Comparison of ENCODE assay signal across 1 cellular context in the genomic region with DNA sequence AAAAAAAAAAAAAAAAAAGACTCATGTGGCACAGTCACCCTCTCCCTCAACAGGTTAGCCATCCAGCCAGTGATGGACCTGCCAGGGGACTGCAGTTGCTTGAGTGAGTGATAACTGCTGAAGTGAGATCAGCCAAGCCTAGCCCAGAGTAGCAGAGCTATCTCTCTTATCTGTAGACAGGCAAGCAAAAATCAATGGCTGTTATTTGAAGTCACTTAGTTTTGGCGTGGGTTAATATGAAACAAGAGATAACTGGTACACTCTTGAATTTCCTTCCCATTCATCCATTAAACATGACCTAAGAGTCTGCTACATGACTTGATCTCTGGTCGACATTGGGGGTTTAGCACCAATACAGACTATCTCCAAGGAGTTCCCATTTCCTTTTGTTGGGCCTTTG.
TF ChIP-seq lines count a peak whose summit lies in the region.

No MANE protein-coding gene starts in this region.

TF ChIP-seq in K562, 482 proteins besides CTCF, POLR2A, EP300 and RAD21 (continued from another document and continues in another):
- TF ChIP-seq, protein P1, sequence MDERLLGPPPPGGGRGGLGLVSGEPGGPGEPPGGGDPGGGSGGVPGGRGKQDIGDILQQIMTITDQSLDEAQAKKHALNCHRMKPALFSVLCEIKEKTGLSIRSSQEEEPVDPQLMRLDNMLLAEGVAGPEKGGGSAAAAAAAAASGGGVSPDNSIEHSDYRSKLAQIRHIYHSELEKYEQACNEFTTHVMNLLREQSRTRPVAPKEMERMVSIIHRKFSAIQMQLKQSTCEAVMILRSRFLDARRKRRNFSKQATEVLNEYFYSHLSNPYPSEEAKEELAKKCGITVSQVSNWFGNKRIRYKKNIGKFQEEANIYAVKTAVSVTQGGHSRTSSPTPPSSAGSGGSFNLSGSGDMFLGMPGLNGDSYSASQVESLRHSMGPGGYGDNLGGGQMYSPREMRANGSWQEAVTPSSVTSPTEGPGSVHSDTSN (CRISPR knock-in tag; IDR thresholded peaks at IDR 0.05; ENCODE audit: low read depth) = no peak
- TF ChIP-seq, protein P1 (tag; conservative IDR thresholded peaks at IDR 0.05; ENCODE audit: low read depth) = peak; percentile 42; the same call in 1 of the 2 replicates
- TF ChIP-seq ZFX (CRISPR knock-in tag; IDR thresholded peaks at IDR 0.05) (no peak), ZNF561 (CRISPR knock-in tag; conservative IDR thresholded peaks at IDR 0.05) (no peak), ZNF780A (CRISPR knock-in tag; IDR thresholded peaks at IDR 0.05) (no peak), SNRNP70 (optimal IDR thresholded peaks at IDR 0.05; ENCODE audit: low read depth, low read length) (no peak), NFE2L1 (tag; IDR thresholded peaks at IDR 0.05; ENCODE audit: borderline replicate concordance, low read depth) (no peak), NR1H2 (CRISPR knock-in tag; IDR thresholded peaks at IDR 0.05) (no peak), SOX6 (IDR thresholded peaks at IDR 0.05) (peak; percentile 30; the same call in 1 of the 2 replicates), MTA2 (IDR thresholded peaks at IDR 0.05; ENCODE audit: low read depth) (no peak), CREM (IDR thresholded peaks at IDR 0.05; ENCODE audit: low read depth) (0 out of 2 replicates have a peak, but pooled peaks have one; percentile 23), TAF9B (IDR thresholded peaks at IDR 0.05; ENCODE audit: partially characterized antibody) (peak; percentile 10), ZNF445 (CRISPR knock-in tag; IDR thresholded peaks at IDR 0.05; ENCODE audit: low read depth) (no peak), STAT5A (IDR thresholded peaks at IDR 0.05; ENCODE audit: borderline replicate concordance, low read length) (0 out of 2 replicates have a peak, but pooled peaks have one; percentile 24), FOXK2 (conservative IDR thresholded peaks at IDR 0.05 in 1 of 2, IDR thresholded peaks at IDR 0.05 in 1 of 2; ENCODE audit: low read depth in 2 of 2) (no peak), JUND (IDR thresholded peaks at IDR 0.05; ENCODE audit: borderline replicate concordance, low read depth, low read length) (peak; percentile 56), JUND (tag; IDR thresholded peaks at IDR 0.05; ENCODE audit: borderline replicate concordance, low read depth, low read length) (peak; percentile 68; the same call in 2 of the 3 replicates), NFRKB (IDR thresholded peaks at IDR 0.05; ENCODE audit: low read depth) (no peak), TBL1XR1 (IDR thresholded peaks at IDR 0.05; ENCODE audit: low read length in 2 of 2) (peak in 1 of 2 experiments; percentile 24; a peak in 1 of 4 replicates), SPI1 (IDR thresholded peaks at IDR 0.05; ENCODE audit: borderline replicate concordance, low read depth, low read length) (no peak), TBP (optimal IDR thresholded peaks at IDR 0.05; ENCODE audit: low read depth, low read length) (no peak), RCOR1 (IDR thresholded peaks at IDR 0.05; ENCODE audit: borderline replicate concordance in 1 of 2, low read depth in 2 of 2, low read length in 2 of 2) (peak in 1 of 2 experiments; percentile 72; a peak in 1 of 4 replicates), SRSF3 (IDR thresholded peaks at IDR 0.05; ENCODE audit: insufficient read depth, low read length) (no peak), DACH1 (IDR thresholded peaks at IDR 0.05; ENCODE audit: partially characterized antibody) (peak; percentile 60), SMAD4 (CRISPR knock-in tag; conservative IDR thresholded peaks at IDR 0.05) (0 out of 2 replicates have a peak, but pooled peaks have one; percentile 41), EHMT2 (IDR thresholded peaks at IDR 0.05) (peak; percentile 56; the same call in 1 of the 2 replicates), ZNF239 (CRISPR knock-in tag; IDR thresholded peaks at IDR 0.05) (no peak), CTBP1 (IDR thresholded peaks at IDR 0.05; ENCODE audit: borderline replicate concordance) (no peak), COPS2 (conservative IDR thresholded peaks at IDR 0.05) (no peak), ZNF224 (CRISPR knock-in tag; IDR thresholded peaks at IDR 0.05) (no peak), TEAD4 (IDR thresholded peaks at IDR 0.05; ENCODE audit: low read length) (peak; percentile 68), TEAD4 (CRISPR knock-in tag; IDR thresholded peaks at IDR 0.05; ENCODE audit: borderline replicate concordance) (no peak)
- TF ChIP-seq, protein P2, sequence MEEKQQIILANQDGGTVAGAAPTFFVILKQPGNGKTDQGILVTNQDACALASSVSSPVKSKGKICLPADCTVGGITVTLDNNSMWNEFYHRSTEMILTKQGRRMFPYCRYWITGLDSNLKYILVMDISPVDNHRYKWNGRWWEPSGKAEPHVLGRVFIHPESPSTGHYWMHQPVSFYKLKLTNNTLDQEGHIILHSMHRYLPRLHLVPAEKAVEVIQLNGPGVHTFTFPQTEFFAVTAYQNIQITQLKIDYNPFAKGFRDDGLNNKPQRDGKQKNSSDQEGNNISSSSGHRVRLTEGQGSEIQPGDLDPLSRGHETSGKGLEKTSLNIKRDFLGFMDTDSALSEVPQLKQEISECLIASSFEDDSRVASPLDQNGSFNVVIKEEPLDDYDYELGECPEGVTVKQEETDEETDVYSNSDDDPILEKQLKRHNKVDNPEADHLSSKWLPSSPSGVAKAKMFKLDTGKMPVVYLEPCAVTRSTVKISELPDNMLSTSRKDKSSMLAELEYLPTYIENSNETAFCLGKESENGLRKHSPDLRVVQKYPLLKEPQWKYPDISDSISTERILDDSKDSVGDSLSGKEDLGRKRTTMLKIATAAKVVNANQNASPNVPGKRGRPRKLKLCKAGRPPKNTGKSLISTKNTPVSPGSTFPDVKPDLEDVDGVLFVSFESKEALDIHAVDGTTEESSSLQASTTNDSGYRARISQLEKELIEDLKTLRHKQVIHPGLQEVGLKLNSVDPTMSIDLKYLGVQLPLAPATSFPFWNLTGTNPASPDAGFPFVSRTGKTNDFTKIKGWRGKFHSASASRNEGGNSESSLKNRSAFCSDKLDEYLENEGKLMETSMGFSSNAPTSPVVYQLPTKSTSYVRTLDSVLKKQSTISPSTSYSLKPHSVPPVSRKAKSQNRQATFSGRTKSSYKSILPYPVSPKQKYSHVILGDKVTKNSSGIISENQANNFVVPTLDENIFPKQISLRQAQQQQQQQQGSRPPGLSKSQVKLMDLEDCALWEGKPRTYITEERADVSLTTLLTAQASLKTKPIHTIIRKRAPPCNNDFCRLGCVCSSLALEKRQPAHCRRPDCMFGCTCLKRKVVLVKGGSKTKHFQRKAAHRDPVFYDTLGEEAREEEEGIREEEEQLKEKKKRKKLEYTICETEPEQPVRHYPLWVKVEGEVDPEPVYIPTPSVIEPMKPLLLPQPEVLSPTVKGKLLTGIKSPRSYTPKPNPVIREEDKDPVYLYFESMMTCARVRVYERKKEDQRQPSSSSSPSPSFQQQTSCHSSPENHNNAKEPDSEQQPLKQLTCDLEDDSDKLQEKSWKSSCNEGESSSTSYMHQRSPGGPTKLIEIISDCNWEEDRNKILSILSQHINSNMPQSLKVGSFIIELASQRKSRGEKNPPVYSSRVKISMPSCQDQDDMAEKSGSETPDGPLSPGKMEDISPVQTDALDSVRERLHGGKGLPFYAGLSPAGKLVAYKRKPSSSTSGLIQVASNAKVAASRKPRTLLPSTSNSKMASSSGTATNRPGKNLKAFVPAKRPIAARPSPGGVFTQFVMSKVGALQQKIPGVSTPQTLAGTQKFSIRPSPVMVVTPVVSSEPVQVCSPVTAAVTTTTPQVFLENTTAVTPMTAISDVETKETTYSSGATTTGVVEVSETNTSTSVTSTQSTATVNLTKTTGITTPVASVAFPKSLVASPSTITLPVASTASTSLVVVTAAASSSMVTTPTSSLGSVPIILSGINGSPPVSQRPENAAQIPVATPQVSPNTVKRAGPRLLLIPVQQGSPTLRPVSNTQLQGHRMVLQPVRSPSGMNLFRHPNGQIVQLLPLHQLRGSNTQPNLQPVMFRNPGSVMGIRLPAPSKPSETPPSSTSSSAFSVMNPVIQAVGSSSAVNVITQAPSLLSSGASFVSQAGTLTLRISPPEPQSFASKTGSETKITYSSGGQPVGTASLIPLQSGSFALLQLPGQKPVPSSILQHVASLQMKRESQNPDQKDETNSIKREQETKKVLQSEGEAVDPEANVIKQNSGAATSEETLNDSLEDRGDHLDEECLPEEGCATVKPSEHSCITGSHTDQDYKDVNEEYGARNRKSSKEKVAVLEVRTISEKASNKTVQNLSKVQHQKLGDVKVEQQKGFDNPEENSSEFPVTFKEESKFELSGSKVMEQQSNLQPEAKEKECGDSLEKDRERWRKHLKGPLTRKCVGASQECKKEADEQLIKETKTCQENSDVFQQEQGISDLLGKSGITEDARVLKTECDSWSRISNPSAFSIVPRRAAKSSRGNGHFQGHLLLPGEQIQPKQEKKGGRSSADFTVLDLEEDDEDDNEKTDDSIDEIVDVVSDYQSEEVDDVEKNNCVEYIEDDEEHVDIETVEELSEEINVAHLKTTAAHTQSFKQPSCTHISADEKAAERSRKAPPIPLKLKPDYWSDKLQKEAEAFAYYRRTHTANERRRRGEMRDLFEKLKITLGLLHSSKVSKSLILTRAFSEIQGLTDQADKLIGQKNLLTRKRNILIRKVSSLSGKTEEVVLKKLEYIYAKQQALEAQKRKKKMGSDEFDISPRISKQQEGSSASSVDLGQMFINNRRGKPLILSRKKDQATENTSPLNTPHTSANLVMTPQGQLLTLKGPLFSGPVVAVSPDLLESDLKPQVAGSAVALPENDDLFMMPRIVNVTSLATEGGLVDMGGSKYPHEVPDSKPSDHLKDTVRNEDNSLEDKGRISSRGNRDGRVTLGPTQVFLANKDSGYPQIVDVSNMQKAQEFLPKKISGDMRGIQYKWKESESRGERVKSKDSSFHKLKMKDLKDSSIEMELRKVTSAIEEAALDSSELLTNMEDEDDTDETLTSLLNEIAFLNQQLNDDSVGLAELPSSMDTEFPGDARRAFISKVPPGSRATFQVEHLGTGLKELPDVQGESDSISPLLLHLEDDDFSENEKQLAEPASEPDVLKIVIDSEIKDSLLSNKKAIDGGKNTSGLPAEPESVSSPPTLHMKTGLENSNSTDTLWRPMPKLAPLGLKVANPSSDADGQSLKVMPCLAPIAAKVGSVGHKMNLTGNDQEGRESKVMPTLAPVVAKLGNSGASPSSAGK (IDR thresholded peaks at IDR 0.05) = 0 out of 2 replicates have a peak, but pooled peaks have one; percentile 6
- TF ChIP-seq, protein P3, sequence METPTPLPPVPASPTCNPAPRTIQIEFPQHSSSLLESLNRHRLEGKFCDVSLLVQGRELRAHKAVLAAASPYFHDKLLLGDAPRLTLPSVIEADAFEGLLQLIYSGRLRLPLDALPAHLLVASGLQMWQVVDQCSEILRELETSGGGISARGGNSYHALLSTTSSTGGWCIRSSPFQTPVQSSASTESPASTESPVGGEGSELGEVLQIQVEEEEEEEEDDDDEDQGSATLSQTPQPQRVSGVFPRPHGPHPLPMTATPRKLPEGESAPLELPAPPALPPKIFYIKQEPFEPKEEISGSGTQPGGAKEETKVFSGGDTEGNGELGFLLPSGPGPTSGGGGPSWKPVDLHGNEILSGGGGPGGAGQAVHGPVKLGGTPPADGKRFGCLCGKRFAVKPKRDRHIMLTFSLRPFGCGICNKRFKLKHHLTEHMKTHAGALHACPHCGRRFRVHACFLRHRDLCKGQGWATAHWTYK (CRISPR knock-in tag; IDR thresholded peaks at IDR 0.05) = no peak
- TF ChIP-seq, protein P4, sequence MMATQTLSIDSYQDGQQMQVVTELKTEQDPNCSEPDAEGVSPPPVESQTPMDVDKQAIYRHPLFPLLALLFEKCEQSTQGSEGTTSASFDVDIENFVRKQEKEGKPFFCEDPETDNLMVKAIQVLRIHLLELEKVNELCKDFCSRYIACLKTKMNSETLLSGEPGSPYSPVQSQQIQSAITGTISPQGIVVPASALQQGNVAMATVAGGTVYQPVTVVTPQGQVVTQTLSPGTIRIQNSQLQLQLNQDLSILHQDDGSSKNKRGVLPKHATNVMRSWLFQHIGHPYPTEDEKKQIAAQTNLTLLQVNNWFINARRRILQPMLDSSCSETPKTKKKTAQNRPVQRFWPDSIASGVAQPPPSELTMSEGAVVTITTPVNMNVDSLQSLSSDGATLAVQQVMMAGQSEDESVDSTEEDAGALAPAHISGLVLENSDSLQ (IDR thresholded peaks at IDR 0.05) = peak; percentile 82
- TF ChIP-seq, protein P5, sequence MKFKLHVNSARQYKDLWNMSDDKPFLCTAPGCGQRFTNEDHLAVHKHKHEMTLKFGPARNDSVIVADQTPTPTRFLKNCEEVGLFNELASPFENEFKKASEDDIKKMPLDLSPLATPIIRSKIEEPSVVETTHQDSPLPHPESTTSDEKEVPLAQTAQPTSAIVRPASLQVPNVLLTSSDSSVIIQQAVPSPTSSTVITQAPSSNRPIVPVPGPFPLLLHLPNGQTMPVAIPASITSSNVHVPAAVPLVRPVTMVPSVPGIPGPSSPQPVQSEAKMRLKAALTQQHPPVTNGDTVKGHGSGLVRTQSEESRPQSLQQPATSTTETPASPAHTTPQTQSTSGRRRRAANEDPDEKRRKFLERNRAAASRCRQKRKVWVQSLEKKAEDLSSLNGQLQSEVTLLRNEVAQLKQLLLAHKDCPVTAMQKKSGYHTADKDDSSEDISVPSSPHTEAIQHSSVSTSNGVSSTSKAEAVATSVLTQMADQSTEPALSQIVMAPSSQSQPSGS (CRISPR knock-in tag; IDR thresholded peaks at IDR 0.05) = no peak
- TF ChIP-seq, protein P6, sequence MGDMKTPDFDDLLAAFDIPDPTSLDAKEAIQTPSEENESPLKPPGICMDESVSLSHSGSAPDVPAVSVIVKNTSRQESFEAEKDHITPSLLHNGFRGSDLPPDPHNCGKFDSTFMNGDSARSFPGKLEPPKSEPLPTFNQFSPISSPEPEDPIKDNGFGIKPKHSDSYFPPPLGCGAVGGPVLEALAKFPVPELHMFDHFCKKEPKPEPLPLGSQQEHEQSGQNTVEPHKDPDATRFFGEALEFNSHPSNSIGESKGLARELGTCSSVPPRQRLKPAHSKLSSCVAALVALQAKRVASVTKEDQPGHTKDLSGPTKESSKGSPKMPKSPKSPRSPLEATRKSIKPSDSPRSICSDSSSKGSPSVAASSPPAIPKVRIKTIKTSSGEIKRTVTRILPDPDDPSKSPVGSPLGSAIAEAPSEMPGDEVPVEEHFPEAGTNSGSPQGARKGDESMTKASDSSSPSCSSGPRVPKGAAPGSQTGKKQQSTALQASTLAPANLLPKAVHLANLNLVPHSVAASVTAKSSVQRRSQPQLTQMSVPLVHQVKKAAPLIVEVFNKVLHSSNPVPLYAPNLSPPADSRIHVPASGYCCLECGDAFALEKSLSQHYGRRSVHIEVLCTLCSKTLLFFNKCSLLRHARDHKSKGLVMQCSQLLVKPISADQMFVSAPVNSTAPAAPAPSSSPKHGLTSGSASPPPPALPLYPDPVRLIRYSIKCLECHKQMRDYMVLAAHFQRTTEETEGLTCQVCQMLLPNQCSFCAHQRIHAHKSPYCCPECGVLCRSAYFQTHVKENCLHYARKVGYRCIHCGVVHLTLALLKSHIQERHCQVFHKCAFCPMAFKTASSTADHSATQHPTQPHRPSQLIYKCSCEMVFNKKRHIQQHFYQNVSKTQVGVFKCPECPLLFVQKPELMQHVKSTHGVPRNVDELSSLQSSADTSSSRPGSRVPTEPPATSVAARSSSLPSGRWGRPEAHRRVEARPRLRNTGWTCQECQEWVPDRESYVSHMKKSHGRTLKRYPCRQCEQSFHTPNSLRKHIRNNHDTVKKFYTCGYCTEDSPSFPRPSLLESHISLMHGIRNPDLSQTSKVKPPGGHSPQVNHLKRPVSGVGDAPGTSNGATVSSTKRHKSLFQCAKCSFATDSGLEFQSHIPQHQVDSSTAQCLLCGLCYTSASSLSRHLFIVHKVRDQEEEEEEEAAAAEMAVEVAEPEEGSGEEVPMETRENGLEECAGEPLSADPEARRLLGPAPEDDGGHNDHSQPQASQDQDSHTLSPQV (IDR thresholded peaks at IDR 0.05) = peak; percentile 60; the same call in 1 of the 2 replicates
